Comparison of ENCODE assay signal across 30 cellular contexts in genomic region chr17:6108382-6108781, GRCh38. TPM values are rescaled to one million over a fixed set of nuclear protein-coding genes. Genes with fewer than 3 reads are reported as not detected.
"Had no signal": no experiment of that assay in that cellular context is flagged by ENCODE, and none has a peak within 500 bp of the region (broad histone marks: within the 10 kb centered on the region; RNA-seq: fewer than 3 reads in every experiment).

No MANE protein-coding gene starts in this region.

- H3K27me3 ChIP-seq: ascending aorta, body of pancreas had no signal

- H3K4me1 ChIP-seq: ascending aorta, body of pancreas had no signal

- H3K36me3 ChIP-seq: ascending aorta had no signal

- H3K4me1 Mint-ChIP-seq: activated B cell treated with CpG ODN at 0.5 μM for 24 hours; activated CD4-positive, alpha-beta T cell treated with anti-CD3 and anti-CD28 coated beads, Interleukin-2, amount 10 ng/mL, durations not matched to agents 24 days and 14 days; T-helper 17 cell had no signal

- DNase-seq: activated B cell treated with CpG ODN at 0.5 μM for 24 hours; activated CD4-positive, alpha-beta memory T cell treated with anti-CD3 and anti-CD28 coated beads for 36 hours; activated CD4-positive, alpha-beta T cell treated with anti-CD3 and anti-CD28 coated beads for 1 hour; activated CD4-positive, alpha-beta T cell treated with anti-CD3 and anti-CD28 coated beads, Interleukin-2, amount 10 ng/mL, durations not matched to agents 24 days and 14 days; activated CD8-positive, alpha-beta memory T cell treated with anti-CD3 and anti-CD28 coated beads for 24 hours; activated naive CD4-positive, alpha-beta T cell treated with Interleukin-2 at 50 U/mL for 16 hours; activated naive CD8-positive, alpha-beta T cell treated with anti-CD3 and anti-CD28 coated beads, Interleukin-2, amount 50 U/mL, for 24 hours; activated T-cell treated with anti-CD3 and anti-CD28 coated beads, Interleukin-2, amount 50 U/mL, for 4 hours; amniotic stem cell; body of pancreas; NCI-H1092; NCI-H1417; NCI-H2029; NCI-H2107; NCI-H2171 treated with DMSO at 0.1 percent for 48 hours; NCI-H345; NCI-H510A; NCI-H526 treated with DMSO at 0.1 percent for 48 hours; NK-92 treated with Interleukin-12 subunit alpha and Interleukin-12 subunit beta, amount 100 ng/mL, for 24 hours; OCI-M1; SHP77 treated with DMSO at 0.1 percent for 48 hours; T-helper 17 cell; T1000 had no signal

- H3K9me3 ChIP-seq: ascending aorta, body of pancreas had no signal

- H3K27ac ChIP-seq: ascending aorta, body of pancreas, KMS-11 had no signal

- H3K36me3 Mint-ChIP-seq: activated CD4-positive, alpha-beta memory T cell treated with anti-CD3 and anti-CD28 coated beads for 36 hours; activated naive CD4-positive, alpha-beta T cell treated with anti-CD3 and anti-CD28 coated beads, Interleukin-2, amount 50 U/mL, for 72 hours had no signal

- H3K9ac ChIP-seq: KMS-11 had no signal

- ATAC-seq: activated naive CD4-positive, alpha-beta T cell treated with anti-CD3 and anti-CD28 coated beads, Interleukin-2, amount 50 U/mL, for 72 hours; activated naive CD8-positive, alpha-beta T cell treated with anti-CD3 and anti-CD28 coated beads, Interleukin-2, amount 50 U/mL, for 24 hours; activated T-cell treated with anti-CD3 and anti-CD28 coated beads, Interleukin-2, amount 50 U/mL, for 4 hours; body of pancreas; T-helper 17 cell had no signal

- FAIRE-seq: bronchial epithelial cell, RCC 7860, TTC549 had no signal

- H3K27ac Mint-ChIP-seq: activated B cell treated with CpG ODN at 0.5 μM for 24 hours; activated CD4-positive, alpha-beta memory T cell treated with anti-CD3 and anti-CD28 coated beads for 36 hours; activated CD4-positive, alpha-beta T cell treated with anti-CD3 and anti-CD28 coated beads, Interleukin-2, amount 10 ng/mL, durations not matched to agents 24 days and 14 days; activated naive CD4-positive, alpha-beta T cell treated with anti-CD3 and anti-CD28 coated beads, Interleukin-2, amount 50 U/mL, for 72 hours; activated naive CD8-positive, alpha-beta T cell treated with anti-CD3 and anti-CD28 coated beads, Interleukin-2, amount 50 U/mL, for 24 hours; T-helper 17 cell had no signal

- H3K4me3 ChIP-seq: ascending aorta, body of pancreas had no signal

- H3K4me3 Mint-ChIP-seq: activated B cell treated with CpG ODN at 0.5 μM for 24 hours; activated CD4-positive, alpha-beta memory T cell treated with anti-CD3 and anti-CD28 coated beads for 36 hours; activated CD4-positive, alpha-beta T cell treated with anti-CD3 and anti-CD28 coated beads, Interleukin-2, amount 10 ng/mL, durations not matched to agents 24 days and 14 days; activated naive CD8-positive, alpha-beta T cell treated with anti-CD3 and anti-CD28 coated beads, Interleukin-2, amount 50 U/mL, for 24 hours; activated T-cell treated with anti-CD3 and anti-CD28 coated beads, Interleukin-2, amount 50 U/mL, for 4 hours; T-helper 17 cell had no signal

- H3K9me3 Mint-ChIP-seq: activated CD4-positive, alpha-beta memory T cell treated with anti-CD3 and anti-CD28 coated beads for 36 hours; activated naive CD8-positive, alpha-beta T cell treated with anti-CD3 and anti-CD28 coated beads, Interleukin-2, amount 50 U/mL, for 24 hours; activated T-cell treated with anti-CD3 and anti-CD28 coated beads, Interleukin-2, amount 50 U/mL, for 4 hours had no signal

RNA-seq across cellular contexts. Expression of gene WSCD1, which starts 38.2 kb away (rescaled TPM):
- total RNA-seq: activated B cell treated with CpG ODN at 0.5 μM for 24 hours; activated CD4-positive, alpha-beta T cell treated with anti-CD3 and anti-CD28 coated beads, Interleukin-2, amount 10 ng/mL, durations not matched to agents 24 days and 14 days; MCF 10A had no signal
